15 cellular contexts compared by ENCODE assay signal in the genomic region with DNA sequence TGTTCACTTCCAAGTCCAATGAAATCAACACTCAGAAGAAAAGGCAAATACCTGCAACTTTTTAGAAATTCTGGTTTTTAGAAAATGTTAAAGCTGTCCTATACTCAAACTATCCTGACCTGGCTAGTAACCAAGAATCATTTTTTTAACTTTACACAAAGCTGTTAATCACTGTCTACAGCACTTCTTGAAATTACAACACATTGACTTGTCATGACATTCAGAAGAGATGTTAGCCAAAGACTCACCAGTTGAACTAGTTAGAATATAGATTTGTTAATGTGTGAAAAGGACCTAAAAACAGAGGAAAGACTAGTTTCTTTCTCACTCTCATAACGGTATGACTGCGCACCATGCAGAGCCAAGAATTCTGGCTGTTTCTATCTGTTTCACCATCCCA.
DNase-seq lines count a peak whose midpoint lies in the region; FAIRE-seq and TF ChIP-seq lines count a peak whose summit lies in the region.
"Had no signal": no experiment of that assay in that cellular context is flagged by ENCODE, and none has a peak within 500 bp of the region (broad histone marks: within the 10 kb centered on the region; RNA-seq: fewer than 3 reads in every experiment).

No MANE protein-coding gene starts in this region.

- peak; percentile 61 for FAIRE-seq in RCC 7860 (lab: Jason Lieb, UNC)
- no peak for FAIRE-seq in GM12892 (lab: Jason Lieb, UNC)
- FAIRE-seq: GM12878 had no signal

- TF ChIP-seq POLR2A in GM12892 (IDR thresholded peaks at IDR 0.05; ENCODE audit: low read depth, low read length): no peak

- H3K4me3 ChIP-seq in epithelial cell of esophagus (ENCODE audit: low read length) (no peak overlapping the region), skeletal muscle cell (ENCODE audit: low read depth, low read length) (no peak overlapping the region)
- H3K4me3 ChIP-seq: GM12878 had no signal

- in situ Hi-C loops in ACHN (cut with HindIII; ENCODE audit: low pct_ligation_motif_present, low pct_unique_long_range_greater_than_20kb, low sequenced_read_pairs): no loop called here
- in situ Hi-C loops in GM13977 (cut with MboI; ENCODE audit: low pct_unique_long_range_greater_than_20kb, low sequenced_read_pairs, unreplicated experiment): no loop called here

- no peak for TF ChIP-seq CTCF in epithelial cell of esophagus (IDR thresholded peaks at IDR 0.05; ENCODE audit: insufficient read depth, low read depth, low read length, missing control alignments)
- TF ChIP-seq CTCF in GM13977 (IDR thresholded peaks at IDR 0.05; ENCODE audit: extremely low read depth, insufficient read depth, missing control alignments): no peak

- DNase-seq in ACHN (peak; percentile 2), RCC 7860 (ENCODE audit: low spot score) (no peak), epithelial cell of esophagus (ENCODE audit: low read depth) (peak; percentile 57), skeletal muscle cell (ENCODE audit: low read depth) (peak; percentile 12), NCI-H2029 (lab: John Stamatoyannopoulos, UW) (no peak), GM12892 (ENCODE audit: insufficient read length) (no peak), GM13977 (ENCODE audit: low spot score) (no peak), NCI-H774 (lab: John Stamatoyannopoulos, UW) (no peak)
- DNase-seq: Calu3; CD4-positive, alpha-beta T cell; KG1; NCI-H1092; NCI-H1694; NCI-H510A had no signal

Comparison
In these comparisons a context has a peak if more than half of its experiments do, and no peak if none do; other contexts are left out.
1. DNase-seq: peak in ACHN (single experiment), epithelial cell of esophagus (single experiment) and skeletal muscle cell (single experiment); none in RCC 7860 (single experiment), NCI-H2029 (single experiment), GM12892 (single experiment), GM13977 (single experiment) and NCI-H774 (single experiment).